Comparison of ENCODE assay signal across 8 cellular contexts in genomic region chr20:32582659-32583580, GRCh38. TPM values are rescaled to one million over a fixed set of nuclear protein-coding genes. Genes with fewer than 3 reads are reported as not detected.
DNase-seq lines count a peak whose midpoint lies in the region; ATAC-seq and TF ChIP-seq lines count a peak whose summit lies in the region.

No MANE protein-coding gene starts in this region.

- no peaks in the 10 kb centered on the region for H3K27me3 ChIP-seq in vagina

- POLR2A ChIA-PET in T-cell (lab: Charles Lee) = interaction anchor here in 1 of 2 donors (0.5 to 0.6 kb wide), 2 partner anchors 46 to 258 kb away, joined by 4 to 7 read pairs; no protein-coding TSS in a partner anchor

- CTCF ChIA-PET in T-cell (lab: Charles Lee) = interaction anchor here in 1 of 2 donors (1.2 kb wide), 1 partner anchor 57 kb away, joined by 5 read pairs; no protein-coding TSS in a partner anchor

- no peaks in the 10 kb centered on the region for H3K36me3 Mint-ChIP-seq in T-cell

- ATAC-seq in T-cell (replicated peaks in 1 of 4) = peak in 1 of 4 experiments; percentile 2
- ATAC-seq in GM18498 (IDR thresholded peaks at IDR 0.05; ENCODE audit: unreplicated experiment) = no peak
- ATAC-seq in HG02885 (IDR thresholded peaks at IDR 0.05; ENCODE audit: poor library complexity, unreplicated experiment) = no peak

- peaks cover 40 to 63% (median 60%) of the 10 kb centered on the region in 3 donors for H3K4me1 Mint-ChIP-seq in T-cell

- H3K4me1 ChIP-seq in vagina = peaks cover 24% of the 10 kb centered on the region

- H3K9me3 Mint-ChIP-seq in T-cell = no peaks in the 10 kb centered on the region

- TF ChIP-seq CTCF in coronary artery (IDR thresholded peaks at IDR 0.05) (no peak), vagina (IDR thresholded peaks at IDR 0.05) (no peak)

- H3K27ac ChIP-seq in coronary artery (peak overlapping the region in 1 of 2 donors; percentile 24), vagina (peak overlapping the region; percentile 67)

- H3K27me3 Mint-ChIP-seq in T-cell = peaks cover 0 to 4% of the 10 kb centered on the region in 2 donors

- intact Hi-C loops in vagina (cut with DNase I) = no loop called here

- H3K27ac Mint-ChIP-seq in T-cell = peak overlapping the region in 1 of 2 donors; percentile 81

- TF ChIP-seq POLR2A in vagina (IDR thresholded peaks at IDR 0.05) = no peak

- peak overlapping the region; percentile 72 to 79 (median 75) for H3K4me3 Mint-ChIP-seq in T-cell

- H3K4me3 ChIP-seq in coronary artery (peak overlapping the region; percentile 75), vagina (peak overlapping the region; percentile 58 to 88)

- no peaks in the 10 kb centered on the region for H3K36me3 ChIP-seq in vagina

- no peaks in the 10 kb centered on the region for H3K9me3 ChIP-seq in vagina

- DNase-seq in NOMO-1 (lab: John Stamatoyannopoulos, UW; ENCODE audit: unreplicated experiment in 2 of 2) (peak; percentile 23 to 25), NOMO-1 treated with DMSO at 0.1 percent for 48 hours (lab: John Stamatoyannopoulos, UW; ENCODE audit: unreplicated experiment) (no peak), T-cell (peak in 2 of 34 experiments; percentile 20 to 23), coronary artery (ENCODE audit: low spot score) (no peak), midbrain (lab: John Stamatoyannopoulos, UW) (peak; percentile 45), vagina (ENCODE audit: extremely low spot score in 2 of 2) (no peak)

RNA-seq across cellular contexts. Expression of gene NOL4L, which starts 2.2 kb away (rescaled TPM):
- total RNA-seq in T-cell (10 to 100 TPM; 63.5 to 88.8 (median 74.4) TPM), vagina (17.9 TPM)

Comparison
In these comparisons a context has a peak if more than half of its experiments do, and no peak if none do; other contexts are left out.
1. DNase-seq: peak in NOMO-1 (2 of 2) and midbrain (single experiment); none in NOMO-1 treated with DMSO at 0.1 percent for 48 hours (single experiment), coronary artery (single experiment) and vagina (0 of 2).